8 cellular contexts compared by ENCODE assay signal in the genomic region with DNA sequence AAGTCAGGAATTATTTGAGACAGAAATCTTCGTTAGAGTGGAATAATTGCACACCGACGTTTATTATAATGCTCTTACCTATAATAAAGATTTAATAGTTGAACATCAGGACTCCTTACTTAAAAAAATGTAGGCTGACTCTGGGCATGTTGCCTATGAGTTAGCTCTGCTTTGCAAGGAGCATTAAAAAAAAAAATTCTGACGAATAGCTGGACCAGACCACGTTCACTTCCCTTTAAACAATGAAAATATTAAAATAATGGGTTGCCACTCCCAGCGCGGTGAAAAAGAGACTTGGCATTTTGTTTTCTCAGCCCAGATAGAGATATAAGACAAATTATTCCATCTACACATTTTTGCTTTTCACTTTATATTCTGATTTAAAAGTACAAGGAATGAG. TPM values are rescaled to one million over a fixed set of nuclear protein-coding genes. Genes with fewer than 3 reads are reported as not detected.
DNase-seq lines count a peak whose midpoint lies in the region; ATAC-seq and TF ChIP-seq lines count a peak whose summit lies in the region.

No MANE protein-coding gene starts in this region.

- POLR2A ChIA-PET in activated CD8-positive, alpha-beta T cell treated with anti-CD3 and anti-CD28 coated beads, Interleukin-2, amount 10 ng/mL, durations not matched to agents 7 days and 5 days (lab: Charles Lee), result interaction anchor here (1.3 to 4.5 kb wide), 5 partner anchors 28 to 239 kb away, joined by 5 to 31 read pairs (median 6); a partner anchor contains a TSS

- H3K4me3 ChIP-seq in heart right ventricle, result peak overlapping the region; percentile 3 to 85 (median 71)
- H3K4me3 ChIP-seq in hepatocyte, result peak overlapping the region; percentile 48
- peak overlapping the region; percentile 51 to 98 (median 92) for H3K4me3 ChIP-seq in spleen

- H3K27ac Mint-ChIP-seq in activated CD8-positive, alpha-beta T cell treated with anti-CD3 and anti-CD28 coated beads, Interleukin-2, amount 10 ng/mL, durations not matched to agents 7 days and 5 days, result peak overlapping the region; percentile 97

- peak overlapping the region; percentile 83 for H3K4me2 ChIP-seq in hepatocyte

- H3K36me3 Mint-ChIP-seq in activated CD8-positive, alpha-beta T cell treated with anti-CD3 and anti-CD28 coated beads, Interleukin-2, amount 10 ng/mL, durations not matched to agents 7 days and 5 days (ENCODE audit: low read depth), result peaks cover 8% of the 10 kb centered on the region

- H2AFZ ChIP-seq in hepatocyte, result peak overlapping the region; percentile 91

- H3K36me3 ChIP-seq in heart right ventricle (no peaks in the 10 kb centered on the region), hepatocyte (replicated peaks; ENCODE audit: insufficient read depth, low read depth) (no peaks in the 10 kb centered on the region), spleen (no peaks in the 10 kb centered on the region)

- intact Hi-C loops in heart right ventricle (cut with DNase I) (loop anchor here in 8 of 10 donors (1.0 to 10.0 kb wide), 13 partner anchors 50 to 230 kb away; a partner anchor contains a TSS), Right ventricle myocardium inferior (cut with DNase I) (loop anchor here (2.0 kb wide), 2 partner anchors 50 to 222 kb away; a partner anchor contains a TSS), spleen (cut with DNase I; ENCODE audit: low total_unique reads) (no loop called here)

- H3K4me1 ChIP-seq in heart right ventricle, result peaks cover 0 to 57% (median 34%) of the 10 kb centered on the region in 9 donors
- H3K4me1 ChIP-seq in hepatocyte (ENCODE audit: insufficient read depth), result peaks cover 10% of the 10 kb centered on the region
- peaks cover 24 to 73% (median 47%) of the 10 kb centered on the region in 6 donors for H3K4me1 ChIP-seq in spleen

- H3K27me3 ChIP-seq in heart right ventricle (no peaks in the 10 kb centered on the region), hepatocyte (no peaks in the 10 kb centered on the region), spleen (replicated peaks in 1 of 7) (no peaks in the 10 kb centered on the region)

- peak overlapping the region; percentile 28 to 94 (median 92) for H3K27ac ChIP-seq in heart right ventricle
- peak overlapping the region; percentile 83 for H3K27ac ChIP-seq in hepatocyte
- peak overlapping the region; percentile 89 to 94 (median 92) for H3K27ac ChIP-seq in spleen

- H3K9me3 Mint-ChIP-seq in activated CD8-positive, alpha-beta T cell treated with anti-CD3 and anti-CD28 coated beads, Interleukin-2, amount 10 ng/mL, durations not matched to agents 7 days and 5 days (ENCODE audit: insufficient read depth), result no peaks in the 10 kb centered on the region

- CTCF ChIA-PET in activated CD8-positive, alpha-beta T cell treated with anti-CD3 and anti-CD28 coated beads, Interleukin-2, amount 10 ng/mL, durations not matched to agents 7 days and 5 days (lab: Charles Lee), result interaction anchor here (1.0 to 3.3 kb wide), 5 partner anchors 11 to 222 kb away, joined by 3 to 11 read pairs (median 8); a partner anchor contains a TSS

- H3K9me2 ChIP-seq in hepatocyte (replicated peaks; ENCODE audit: insufficient read depth), result no peaks in the 10 kb centered on the region

- H3K4me3 Mint-ChIP-seq in activated CD8-positive, alpha-beta T cell treated with anti-CD3 and anti-CD28 coated beads, Interleukin-2, amount 10 ng/mL, durations not matched to agents 7 days and 5 days, result peak overlapping the region; percentile 90

- WGBS in heart right ventricle, 2 donors, result 0 to 1% methylated on average over 7 of the region's 7 CpGs
- WGBS in hepatocyte (ENCODE audit: low lambda C conversion rate, missing lambda C conversion rate), result 1% methylated on average over 7 of the region's 7 CpGs
- WGBS in spleen, 5 donors, result 0 to 2% (median 1%) methylated on average over 7 of the region's 7 CpGs

- TF ChIP-seq POLR2A in spleen (IDR thresholded peaks at IDR 0.05), result no peak

- no peak for TF ChIP-seq CTCF in heart right ventricle (IDR thresholded peaks at IDR 0.05)
- TF ChIP-seq CTCF in hepatocyte (IDR thresholded peaks at IDR 0.05; ENCODE audit: poor library complexity), result no peak
- TF ChIP-seq CTCF in spleen (IDR thresholded peaks at IDR 0.05 in 8 of 11, conservative IDR thresholded peaks at IDR 0.05 in 3 of 11), result no peak

- H3K4me1 Mint-ChIP-seq in activated CD8-positive, alpha-beta T cell treated with anti-CD3 and anti-CD28 coated beads, Interleukin-2, amount 10 ng/mL, durations not matched to agents 7 days and 5 days (ENCODE audit: low read depth), result peaks cover 38% of the 10 kb centered on the region

- ATAC-seq in heart right ventricle (no peak), Right ventricle myocardium inferior (no peak)
- ATAC-seq in activated CD8-positive, alpha-beta T cell treated with anti-CD3 and anti-CD28 coated beads, Interleukin-2, amount 10 ng/mL, durations not matched to agents 7 days and 5 days, result no peak

- no peaks in the 10 kb centered on the region for H4K20me1 ChIP-seq in hepatocyte (ENCODE audit: insufficient read depth, poor library complexity, severe bottlenecking)

- DNase-seq in heart right ventricle (peak in 1 of 2 donors; percentile 5), Right ventricle myocardium inferior (ENCODE audit: missing footprints) (no peak), hepatocyte (ENCODE audit: low spot score) (peak; percentile 8), spleen (no peak), NCI-H2196 (lab: John Stamatoyannopoulos, UW; ENCODE audit: unreplicated experiment) (no peak), GM19238 (ENCODE audit: insufficient read length, low spot score) (no peak), SW 1271 (lab: John Stamatoyannopoulos, UW) (no peak)
- DNase-seq in activated CD8-positive, alpha-beta T cell treated with anti-CD3 and anti-CD28 coated beads, Interleukin-2, amount 10 ng/mL, durations not matched to agents 7 days and 5 days, result no peak

- peaks cover 68% of the 10 kb centered on the region for H3K79me2 ChIP-seq in hepatocyte

- no peaks in the 10 kb centered on the region for H3K27me3 Mint-ChIP-seq in activated CD8-positive, alpha-beta T cell treated with anti-CD3 and anti-CD28 coated beads, Interleukin-2, amount 10 ng/mL, durations not matched to agents 7 days and 5 days (ENCODE audit: low read depth)

- no peaks in the 10 kb centered on the region for H3K9me3 ChIP-seq in heart right ventricle
- no peaks in the 10 kb centered on the region for H3K9me3 ChIP-seq in hepatocyte (ENCODE audit: low read depth)
- H3K9me3 ChIP-seq in spleen, result no peaks in the 10 kb centered on the region

RNA-seq across cellular contexts. Expression of a gene that starts 0.5 kb away (rescaled TPM):
- 1 to 10 TPM; 2.5 to 4.7 (median 3.7) TPM for total RNA-seq in heart right ventricle
- 1 to 10 TPM in 1 of 2 donors, under 1 TPM in 1; 0.96 to 6.2 TPM for polyA plus RNA-seq in heart right ventricle
- 3.5 TPM for total RNA-seq in Right ventricle myocardium inferior
- total RNA-seq in activated CD8-positive, alpha-beta T cell treated with anti-CD3 and anti-CD28 coated beads, Interleukin-2, amount 10 ng/mL, durations not matched to agents 7 days and 5 days, result 10 to 100 TPM; 17.2 to 20.2 TPM
- total RNA-seq in hepatocyte, result 4.8 and 5.4 TPM in 2 replicates
- polyA plus RNA-seq in hepatocyte, result 1.9 and 3.2 TPM in 2 replicates
- total RNA-seq in spleen, result 10 to 100 TPM in 5 of 7 donors, 1 to 10 TPM in 2; 6.8 to 23.8 (median 11.6) TPM
- polyA plus RNA-seq in spleen, result 1 to 10 TPM; 3.1 to 5.6 (median 3.8) TPM

RNA-seq across cellular contexts. Expression of a gene that starts 0.9 kb away (rescaled TPM):
- 100 to 1,000 TPM in 7 of 10 donors, 10 to 100 TPM in 3; 83.9 to 128 (median 105) TPM for total RNA-seq in heart right ventricle
- 100 to 1,000 TPM in 1 of 2 donors, 10 to 100 TPM in 1; 84.4 to 184 TPM for polyA plus RNA-seq in heart right ventricle
- total RNA-seq in Right ventricle myocardium inferior, result 121 TPM
- 10 to 100 TPM; 70.2 to 74.9 TPM for total RNA-seq in activated CD8-positive, alpha-beta T cell treated with anti-CD3 and anti-CD28 coated beads, Interleukin-2, amount 10 ng/mL, durations not matched to agents 7 days and 5 days
- total RNA-seq in hepatocyte, result 52.4 and 63.7 TPM in 2 replicates
- 117 and 119 TPM in 2 replicates for polyA plus RNA-seq in hepatocyte
- total RNA-seq in spleen, result 10 to 100 TPM; 27.9 to 48.4 (median 36.0) TPM
- 10 to 100 TPM; 84.3 to 97.4 (median 91.4) TPM for polyA plus RNA-seq in spleen

RNA-seq across cellular contexts. Expression of a gene that starts 51.3 kb away (rescaled TPM):
- total RNA-seq in heart right ventricle (10 to 100 TPM in 9 of 10 donors, 1 to 10 TPM in 1; 9.5 to 18.8 (median 13.4) TPM), Right ventricle myocardium inferior (10.5 TPM), hepatocyte (32.5 and 38.9 TPM in 2 replicates), spleen (10 to 100 TPM; 34.5 to 44.5 (median 37.3) TPM)
- polyA plus RNA-seq in heart right ventricle (10 to 100 TPM in 1 of 2 donors, 1 to 10 TPM in 1; 8.2 to 39.5 TPM), hepatocyte (18.2 and 27.8 TPM in 2 replicates), spleen (10 to 100 TPM; 24.8 to 39.5 (median 29.9) TPM)
- total RNA-seq in activated CD8-positive, alpha-beta T cell treated with anti-CD3 and anti-CD28 coated beads, Interleukin-2, amount 10 ng/mL, durations not matched to agents 7 days and 5 days, result 10 to 100 TPM; 41.0 to 41.6 TPM
